In the genomic region with DNA sequence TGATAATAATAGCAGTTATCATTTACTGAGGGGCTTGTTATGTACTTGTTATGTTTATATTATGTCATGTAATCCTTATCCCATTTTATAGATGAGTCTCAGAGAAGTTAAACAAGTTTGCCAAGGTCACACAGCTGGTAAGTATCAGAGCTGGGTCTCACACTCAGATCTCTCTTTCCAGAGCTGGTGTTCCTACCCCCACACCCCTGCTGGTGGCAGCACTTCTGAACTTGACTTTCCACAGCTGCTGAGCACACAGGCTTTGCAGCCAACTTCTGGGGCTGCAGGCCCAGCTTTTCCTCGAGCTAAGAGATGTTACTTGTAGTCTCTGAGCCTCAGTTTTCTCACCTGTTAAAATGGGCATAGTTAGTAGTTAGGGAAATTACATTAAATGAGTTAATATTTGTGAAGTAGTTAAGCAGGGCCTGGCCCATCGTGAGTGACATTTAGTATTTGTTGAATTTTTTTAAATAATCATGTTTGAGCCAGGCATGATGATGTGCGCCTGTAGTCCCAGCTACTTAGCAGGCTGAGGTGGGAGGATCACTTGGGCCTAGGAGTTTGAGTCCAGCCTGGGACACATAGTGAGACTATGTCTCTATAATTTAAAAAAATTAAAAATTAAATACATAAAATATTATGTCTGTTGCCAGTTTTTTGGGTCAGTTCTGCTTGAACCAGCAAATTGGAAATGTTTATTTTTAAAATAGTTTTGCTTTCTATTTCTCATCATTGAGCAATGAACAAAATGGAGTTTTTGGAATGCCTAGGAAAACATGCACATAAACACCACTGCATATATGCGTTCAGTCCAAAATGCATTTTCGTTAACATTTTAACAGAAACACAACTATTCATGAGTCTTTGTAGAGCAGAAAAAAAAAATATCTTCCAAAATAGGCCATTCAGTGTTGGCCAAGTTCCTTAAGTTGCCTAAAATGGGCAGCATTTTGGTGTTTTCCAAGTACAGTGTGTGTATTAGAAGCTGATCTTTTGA, we compare ENCODE assay signal across 8 cellular contexts.
DNase-seq lines count a peak whose midpoint lies in the region; ATAC-seq and TF ChIP-seq lines count a peak whose summit lies in the region.

No MANE protein-coding gene starts in this region.

- POLR2A ChIA-PET in A673 (lab: Charles Lee; ENCODE audit: low non-redundant PET) = interaction anchor here (0.7 kb wide), 1 partner anchor 223 kb away, joined by 4 read pairs; no protein-coding TSS in a partner anchor

- no peak overlapping the region for H3K4me3 Mint-ChIP-seq in HFFc6

- H3K9me3 ChIP-seq in A673 (ENCODE audit: low read depth, low read length, poor library complexity, severe bottlenecking) = no peaks in the 10 kb centered on the region

- H3K4me1 Mint-ChIP-seq in HFFc6 (ENCODE audit: low read depth) = peaks cover 42% of the 10 kb centered on the region

- no peaks in the 10 kb centered on the region for H3K9me3 Mint-ChIP-seq in HFFc6

- BruUV-seq in A673 (replicated peaks; lab: Mats Ljungman, UMichigan) = no TSS peak

- DNase-seq in A673 (ENCODE audit: low spot score) (peak; percentile 66), HFFc6 (peak; percentile 60), amniotic stem cell (lab: John Stamatoyannopoulos, UW) (peak; percentile 18), iris pigment epithelial cell (ENCODE audit: low read depth) (peak; percentile 83), amygdala (lab: John Stamatoyannopoulos, UW) (no peak), NCI-H1930 (lab: John Stamatoyannopoulos, UW) (no peak)

- no peaks in the 10 kb centered on the region for H3K27me3 Mint-ChIP-seq in HFFc6 (ENCODE audit: insufficient read depth)

- peak overlapping the region; percentile 74 for H3K27ac Mint-ChIP-seq in HFFc6

- intact Hi-C loops in A673 (cut with micrococcal nuclease; ENCODE audit: unreplicated experiment) = loop anchor here (5.0 kb wide), 1 partner anchor 63 kb away; no protein-coding TSS in a partner anchor

- no peaks in the 10 kb centered on the region for H3K4me1 ChIP-seq in A673 (ENCODE audit: insufficient read depth, low read length, poor library complexity, severe bottlenecking)

- TF ChIP-seq CTCF in A673 (conservative IDR thresholded peaks at IDR 0.05; ENCODE audit: low read depth, low read length) (peak; percentile 56), HFFc6 (IDR thresholded peaks at IDR 0.05) (peak; percentile 77)

- no peaks in the 10 kb centered on the region for H3K36me3 ChIP-seq in A673 (ENCODE audit: insufficient read depth, low read length, poor library complexity, severe bottlenecking)

- no peak overlapping the region for H3K4me3 ChIP-seq in A673 (ENCODE audit: low read depth, low read length, poor library complexity, severe bottlenecking)

- CTCF ChIA-PET in A673 (lab: Charles Lee) = interaction anchor here (0.8 to 1.3 kb wide), 2 partner anchors 13 to 62 kb away, joined by 3 to 9 read pairs; no protein-coding TSS in a partner anchor

- no peaks in the 10 kb centered on the region for H3K36me3 Mint-ChIP-seq in HFFc6 (ENCODE audit: low read depth)

- no peaks in the 10 kb centered on the region for H3K27me3 ChIP-seq in A673 (replicated peaks; ENCODE audit: insufficient read depth, low read depth, low read length, poor library complexity)

- ATAC-seq in GM18858 (IDR thresholded peaks at IDR 0.05; ENCODE audit: unreplicated experiment) = no peak
- no peak for ATAC-seq in GM18519 (IDR thresholded peaks at IDR 0.05; ENCODE audit: low FRiP score, unreplicated experiment)

- H3K27ac ChIP-seq in A673 (ENCODE audit: low read depth, low read length, poor library complexity, severe bottlenecking) = no peak overlapping the region

Comparison
In these comparisons a context has a peak if more than half of its experiments do, and no peak if none do; other contexts are left out.
1. DNase-seq: peak in A673 (single experiment), HFFc6 (single experiment), amniotic stem cell (single experiment) and iris pigment epithelial cell (single experiment); none in amygdala (0 of 56) and NCI-H1930 (0 of 2).